Comparison of ENCODE assay signal across 8 cellular contexts in genomic region chr17:50345443-50346312, GRCh38. TPM values are rescaled to one million over a fixed set of nuclear protein-coding genes. Genes with fewer than 3 reads are reported as not detected.
DNase-seq lines count a peak whose midpoint lies in the region; ATAC-seq, FAIRE-seq and TF ChIP-seq lines count a peak whose summit lies in the region.

XYLT2 (plus strand) TSS chr17:50346126; CDS start chr17:50346141, 15 bp downstream.

- H3K36me3 Mint-ChIP-seq in T-helper 17 cell (ENCODE audit: low read depth): no peaks in the 10 kb centered on the region

- peaks cover 18% of the 10 kb centered on the region for H3K4me1 Mint-ChIP-seq in T-helper 17 cell

- H3K27ac Mint-ChIP-seq in T-helper 17 cell: peak within 1 kb of the TSS; percentile 84

- peak within 1 kb of the TSS; percentile 73 for H3K4me3 ChIP-seq in GM12865 (ENCODE audit: low read depth, low read length)

- no peaks in the 10 kb centered on the region for H3K9me3 ChIP-seq in T-helper 17 cell (ENCODE audit: control insufficient read depth, low read length, poor library complexity, severe bottlenecking)

- no peak for TF ChIP-seq CTCF in GM12865 (IDR thresholded peaks at IDR 0.05; ENCODE audit: insufficient read depth, low read depth, low read length, missing control alignments)

- DNase-seq in GM12865 (ENCODE audit: low read depth) (peak; percentile 94), NCI-H1436 (lab: John Stamatoyannopoulos, UW) (peak; percentile 91), T-helper 17 cell (peak; percentile 93 to 97 (median 95)), amniotic stem cell (lab: John Stamatoyannopoulos, UW) (peak; percentile 82), left ventricle myocardium superior (peak; percentile 96), pulmonary artery endothelial cell (ENCODE audit: low read depth, low spot score) (peak; percentile 40), urothelium cell line (ENCODE audit: low spot score) (peak; percentile 98)

- ATAC-seq in HG02642 (IDR thresholded peaks at IDR 0.05; ENCODE audit: poor library complexity, unreplicated experiment) (peak; percentile 79), T-helper 17 cell (peak; percentile 95), left ventricle myocardium superior (peak; percentile 93)

- H3K27me3 Mint-ChIP-seq in T-helper 17 cell: no peaks in the 10 kb centered on the region

- peak; percentile 55 for FAIRE-seq in urothelium cell line (lab: Jason Lieb, UNC)

- H3K4me3 Mint-ChIP-seq in T-helper 17 cell: peak within 1 kb of the TSS; percentile 93

- intact Hi-C loops in left ventricle myocardium superior (cut with micrococcal nuclease): no loop called here

RNA-seq across cellular contexts. Expression of gene XYLT2, which starts in this region (rescaled TPM):
- total RNA-seq in T-helper 17 cell (10 to 100 TPM; 19.2 to 20.4 TPM), left ventricle myocardium superior (18.0 TPM), pulmonary artery endothelial cell (36.6 and 41.8 TPM in 2 replicates)

Comparison
In these comparisons a context has a peak if more than half of its experiments do, and no peak if none do; other contexts are left out.
1. Peak in every context shown above with its lines: DNase-seq, ATAC-seq and H3K4me3 ChIP-seq.
2. DNase-seq: peak in every context shown above with its lines; median percentile 98 in urothelium cell line; 96 in left ventricle myocardium superior; 95 in T-helper 17 cell; 94 in GM12865; 91 in NCI-H1436; 82 in amniotic stem cell; 40 in pulmonary artery endothelial cell.